Comparison of ENCODE assay signal across 8 cellular contexts in the genomic region with DNA sequence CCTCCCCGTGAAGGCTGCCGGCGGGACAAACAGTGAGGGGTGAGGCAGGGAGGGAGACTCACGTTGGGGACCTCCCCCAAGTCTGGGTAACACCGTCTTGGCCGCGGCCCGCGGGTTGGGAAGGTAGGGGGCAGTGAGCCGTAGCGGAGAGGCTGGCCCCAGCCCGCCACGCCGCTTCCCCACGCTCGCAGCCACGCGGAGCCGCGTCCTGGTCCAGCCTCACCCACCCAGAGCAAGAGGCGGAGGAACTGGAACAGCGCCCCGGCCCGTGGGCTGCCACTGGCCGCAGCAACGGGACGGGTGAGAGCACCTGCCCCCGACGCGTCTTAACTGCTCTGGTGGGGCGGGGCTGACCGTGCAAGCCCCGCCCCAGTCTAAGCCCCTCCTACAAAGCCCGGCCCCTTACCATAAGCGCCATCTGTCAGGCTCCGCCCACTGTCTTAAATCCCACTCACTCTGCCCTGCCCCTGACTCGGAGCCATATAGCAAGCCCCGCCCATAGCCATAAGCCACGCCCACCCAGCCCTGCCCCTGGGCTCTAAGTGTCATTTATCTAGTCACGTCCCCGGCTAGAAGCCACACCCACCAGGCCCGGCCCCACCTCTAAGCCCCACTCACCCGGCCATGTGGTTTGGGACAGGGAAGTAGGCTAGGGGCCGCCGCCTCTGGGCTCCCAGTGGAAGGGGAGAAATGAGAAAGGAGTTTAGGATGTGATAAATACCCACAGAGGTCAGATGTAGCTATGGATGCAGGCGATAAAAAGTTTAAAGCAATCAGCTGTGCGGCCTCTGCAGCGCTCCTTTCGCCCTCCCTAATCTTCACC. TPM values are rescaled to one million over a fixed set of nuclear protein-coding genes. Genes with fewer than 3 reads are reported as not detected.
DNase-seq lines count a peak whose midpoint lies in the region; ATAC-seq and TF ChIP-seq lines count a peak whose summit lies in the region.

No MANE protein-coding gene starts in this region.

- DNase-seq in DND-41 (peak; percentile 30), LoVo (ENCODE audit: low spot score) (peak; percentile 56), SK-MEL-5 (ENCODE audit: low read depth, low spot score) (peak; percentile 74), Right ventricle myocardium superior (peak; percentile 93), transverse colon (peak; percentile 82)
- DNase-seq in activated naive CD4-positive, alpha-beta T cell treated with anti-CD3 and anti-CD28 coated beads, Interleukin-2, amount 50 U/mL, for 16 hours: peak; percentile 91

- in situ Hi-C loops in SK-MEL-5 (cut with HindIII; ENCODE audit: low pct_unique_long_range_greater_than_20kb, low sequenced_read_pairs): no loop called here
- in situ Hi-C loops in transverse colon (cut with MboI; ENCODE audit: low pct_ligation_motif_present in 1 of 4, low pct_unique_long_range_greater_than_20kb in 1 of 4, low sequenced_read_pairs in 3 of 4): no loop called here

- intact Hi-C loops in Right ventricle myocardium superior (cut with DNase I) (no loop called here), transverse colon (cut with DNase I; ENCODE audit: low total_unique reads) (no loop called here)

- H3K4me1 ChIP-seq in DND-41 (ENCODE audit: insufficient read depth, low read length) (peaks cover 7% of the 10 kb centered on the region), parathyroid adenoma (no peaks in the 10 kb centered on the region), transverse colon (peaks cover 3 to 9% (median 6%) of the 10 kb centered on the region in 4 donors)

- TF ChIP-seq EP300 in transverse colon (IDR thresholded peaks at IDR 0.05; ENCODE audit: low read depth): no peak

- H3K79me2 ChIP-seq in DND-41 (ENCODE audit: insufficient read depth, low read length) (no peaks in the 10 kb centered on the region), parathyroid adenoma (no peaks in the 10 kb centered on the region)

- H3K36me3 ChIP-seq in DND-41 (ENCODE audit: insufficient read depth, low read length) (no peaks in the 10 kb centered on the region), parathyroid adenoma (ENCODE audit: control insufficient read depth, insufficient read depth, low read length) (no peaks in the 10 kb centered on the region), transverse colon (no peaks in the 10 kb centered on the region)

- H3K27me3 ChIP-seq in DND-41 (ENCODE audit: insufficient read depth, low read length, poor library complexity): no peaks in the 10 kb centered on the region
- H3K27me3 ChIP-seq in parathyroid adenoma (ENCODE audit: control insufficient read depth, insufficient read depth, low read length): no peaks in the 10 kb centered on the region
- H3K27me3 ChIP-seq in transverse colon: peaks cover 5% of the 10 kb centered on the region

- no peak overlapping the region for H2AFZ ChIP-seq in DND-41 (ENCODE audit: low read depth, low read length)
- peak overlapping the region; percentile 66 for H2AFZ ChIP-seq in parathyroid adenoma

- ATAC-seq in DND-41 (ENCODE audit: insufficient read depth, low read depth) (peak; percentile 29; the same call in 1 of the 3 replicates), GM21737 (IDR thresholded peaks at IDR 0.05; ENCODE audit: unreplicated experiment) (peak; percentile 80), Right ventricle myocardium superior (ENCODE audit: poor library complexity) (peak; percentile 96)

- no peaks in the 10 kb centered on the region for H4K20me1 ChIP-seq in DND-41 (ENCODE audit: insufficient read depth, low read length)

- H3K4me2 ChIP-seq in DND-41 (ENCODE audit: insufficient read depth, low read length) (no peak overlapping the region), parathyroid adenoma (ENCODE audit: low read length) (peak overlapping the region; percentile 58)

- H3K4me3 ChIP-seq in DND-41 (ENCODE audit: low read depth in 1 of 2, low read length in 2 of 2) (no peak overlapping the region), parathyroid adenoma (ENCODE audit: low read depth, low read length) (peak overlapping the region; percentile 16), transverse colon (peak overlapping the region in 2 of 4 donors; percentile 17 to 37)

- TF ChIP-seq CTCF in DND-41 (IDR thresholded peaks at IDR 0.05; ENCODE audit: borderline replicate concordance, extremely low read depth, low read length, poor library complexity, severe bottlenecking): no peak
- no peak for TF ChIP-seq CTCF in parathyroid adenoma (IDR thresholded peaks at IDR 0.05)
- TF ChIP-seq CTCF in transverse colon (IDR thresholded peaks at IDR 0.05): no peak

- H3K9ac ChIP-seq in DND-41 (ENCODE audit: low read depth, low read length): no peak overlapping the region
- H3K9ac ChIP-seq in parathyroid adenoma: no peak overlapping the region

- H3K27ac ChIP-seq in DND-41 (ENCODE audit: low read length): no peak overlapping the region
- no peak overlapping the region for H3K27ac ChIP-seq in parathyroid adenoma
- no peak overlapping the region for H3K27ac ChIP-seq in transverse colon

- 15 to 82% methylated on average over 4 to 28 of the region's 49 CpGs for WGBS in transverse colon (ENCODE audit: low coverage in 1 of 2), 2 donors

- TF ChIP-seq POLR2A in transverse colon (IDR thresholded peaks at IDR 0.05): no peak

- H3K9me3 ChIP-seq in DND-41 (ENCODE audit: insufficient read depth, low read length, severe bottlenecking): no peaks in the 10 kb centered on the region
- H3K9me3 ChIP-seq in parathyroid adenoma (ENCODE audit: control insufficient read depth, low read length): no peaks in the 10 kb centered on the region
- no peaks in the 10 kb centered on the region for H3K9me3 ChIP-seq in transverse colon

RNA-seq across cellular contexts. Expression of a gene that starts 2.1 kb away (rescaled TPM):
- total RNA-seq in SK-MEL-5 (2014; rRNA removed; shearing (Covaris generic)): not detected in 2 replicates
- polyA plus RNA-seq in SK-MEL-5 (2015; cell fraction: cytosol; rRNA removed): not detected in 2 replicates
- polyA plus RNA-seq in SK-MEL-5 (2015; cell fraction: nucleus; rRNA removed): not detected in 2 replicates
- not detected for total RNA-seq in Right ventricle myocardium superior
- not detected for total RNA-seq in transverse colon

RNA-seq across cellular contexts. Expression of a gene that starts 45.0 kb away (rescaled TPM):
- 37.8 and 40.4 TPM in 2 replicates for total RNA-seq in SK-MEL-5 (2014; rRNA removed; shearing (Covaris generic))
- 46.6 and 59.4 TPM in 2 replicates for polyA plus RNA-seq in SK-MEL-5 (2015; cell fraction: cytosol; rRNA removed)
- polyA plus RNA-seq in SK-MEL-5 (2015; cell fraction: nucleus; rRNA removed): 13.6 and 14.1 TPM in 2 replicates
- total RNA-seq in Right ventricle myocardium superior: 49.4 TPM
- 100 to 1,000 TPM in 1 of 4 donors, 10 to 100 TPM in 3; 11.9 to 101 (median 22.4) TPM for total RNA-seq in transverse colon

Comparison
In these comparisons a context has a peak if more than half of its experiments do, and no peak if none do; other contexts are left out.
1. ATAC-seq: peak in every context shown above with its lines; median percentile 96 in Right ventricle myocardium superior; 80 in GM21737; 29 in DND-41.
2. DNase-seq: peak in every context shown above with its lines; median percentile 93 in Right ventricle myocardium superior; 91 in activated naive CD4-positive, alpha-beta T cell treated with anti-CD3 and anti-CD28 coated beads, Interleukin-2, amount 50 U/mL, for 16 hours; 82 in transverse colon; 74 in SK-MEL-5; 56 in LoVo; 30 in DND-41.